ENCODE assay signal across 7 cellular contexts in genomic region chr1:182786223-182787001, GRCh38. TPM values are rescaled to one million over a fixed set of nuclear protein-coding genes. Genes with fewer than 3 reads are reported as not detected.
A peak's percentile ranks its signal among the peaks of the same experiment; 100 is the strongest.
DNase-seq lines count a peak whose midpoint lies in the region; ATAC-seq, FAIRE-seq and TF ChIP-seq lines count a peak whose summit lies in the region.

No MANE protein-coding gene starts in this region.

- intact Hi-C loops in HepG2 (cut with micrococcal nuclease; ENCODE audit: unreplicated experiment): no loop called here

- TF ChIP-seq CTCF in GM12864 (IDR thresholded peaks at IDR 0.05; ENCODE audit: low read depth, low read length, missing control alignments) (peak; percentile 79), HepG2 (CRISPR knock-in tag; IDR thresholded peaks at IDR 0.05) (peak; percentile 57)

- WGBS in HepG2 (ENCODE audit: low lambda C conversion rate): 31% methylated on average over 6 of the region's 6 CpGs

- no peak for TF ChIP-seq POLR2A in HepG2 (IDR thresholded peaks at IDR 0.05; ENCODE audit: insufficient read depth in 1 of 2, low read depth in 2 of 2, low read length in 2 of 2)

- ATAC-seq in HepG2: peak; percentile 43; the same call in 1 of the 3 replicates
- no peak for ATAC-seq in HG02852 (IDR thresholded peaks at IDR 0.05; ENCODE audit: unreplicated experiment)

- no peak for TF ChIP-seq RAD21 in HepG2 (CRISPR knock-in tag; IDR thresholded peaks at IDR 0.05)

- peak; percentile 18 for FAIRE-seq in HepG2 (lab: Jason Lieb, UNC)

- peaks cover 8 to 32% of the 10 kb centered on the region in 2 experiments for H3K27me3 ChIP-seq in HepG2 (ENCODE audit: control insufficient read depth in 1 of 2, insufficient read depth in 2 of 2, low read length in 2 of 2)

- in situ Hi-C loops in HepG2 (cut with HindIII; ENCODE audit: extremely low pct_ligation_motif_present, low pct_unique_long_range_greater_than_20kb): loop anchor here (5.0 to 25.0 kb wide), 3 partner anchors 184 to 699 kb away; partner anchors contain the start of gene RGS16

- BruUV-seq in HepG2 (replicated peaks; lab: Mats Ljungman, UMichigan): no TSS peak

- H3K79me2 ChIP-seq in HepG2 (ENCODE audit: insufficient read depth, low read length): no peaks in the 10 kb centered on the region

- no peaks in the 10 kb centered on the region for H3K36me3 ChIP-seq in HepG2 (replicated peaks in 1 of 2; ENCODE audit: control insufficient read depth in 1 of 2, insufficient read depth in 2 of 2, low read length in 2 of 2)

- CTCF ChIA-PET in HepG2 (lab: Yijun Ruan, JAX; ENCODE audit: low intra/inter-chr PET ratio, low total read pairs): interaction anchor here (1.2 to 2.2 kb wide), 2 partner anchors 185 to 702 kb away, joined by 3 to 6 read pairs; no protein-coding TSS in a partner anchor

- no peaks in the 10 kb centered on the region for H3K9me3 ChIP-seq in HepG2 (ENCODE audit: low read length)

- POLR2A ChIA-PET in HepG2 (lab: Yijun Ruan, JAX): no interaction called here

- TF ChIP-seq EP300 in HepG2 (IDR thresholded peaks at IDR 0.05; ENCODE audit: low read depth in 2 of 2, low read length in 2 of 2) (no peak), HepG2 (CRISPR knock-in tag; IDR thresholded peaks at IDR 0.05; ENCODE audit: borderline replicate concordance) (no peak)

- peaks cover 13% of the 10 kb centered on the region for H3K4me1 ChIP-seq in HepG2 (ENCODE audit: insufficient read depth, low read length)

- no peak overlapping the region for H3K27ac ChIP-seq in HepG2 (ENCODE audit: extremely low read length, insufficient read depth, low read length)

- H3K4me3 ChIP-seq in GM12864 (ENCODE audit: low read depth, low read length) (no peak overlapping the region), HepG2 (replicated peaks in 1 of 3; ENCODE audit: insufficient read depth in 1 of 3, low read depth in 2 of 3, low read length in 3 of 3) (no peak overlapping the region)

- no peak overlapping the region for H3K9ac ChIP-seq in HepG2 (ENCODE audit: insufficient read depth, low read depth, low read length)

- H3K4me2 ChIP-seq in HepG2 (ENCODE audit: low read depth, low read length): no peak overlapping the region

- DNase-seq in GM12864 (ENCODE audit: low read depth) (no peak), NCI-H146 treated with DMSO at 0.1 percent for 48 hours (lab: John Stamatoyannopoulos, UW; ENCODE audit: unreplicated experiment) (peak; percentile 23), T-helper 9 cell (peak; percentile 8), cerebellum (ENCODE audit: low spot score) (peak; percentile 56), HepG2 (ENCODE audit: low spot score) (peak; percentile 34)
- DNase-seq in stimulated activated CD8-positive, alpha-beta memory T cell treated with anti-CD3 and anti-CD28 coated beads, Interleukin-4, amount 100 ng/mL, for 48 hours: peak; percentile 61

- no peaks in the 10 kb centered on the region for H4K20me1 ChIP-seq in HepG2 (ENCODE audit: insufficient read depth, low read length)

- H2AFZ ChIP-seq in HepG2 (ENCODE audit: low read length): no peak overlapping the region

TF ChIP-seq in HepG2, 621 proteins besides CTCF, POLR2A, EP300 and RAD21:
- TF ChIP-seq ATF7 (IDR thresholded peaks at IDR 0.05): peak; percentile 35; the same call in 1 of the 2 replicates
- no peak for TF ChIP-seq ATF7 (CRISPR knock-in tag; IDR thresholded peaks at IDR 0.05)
- peak; percentile 40; the same call in 1 of the 2 replicates for TF ChIP-seq STAG1 (CRISPR knock-in tag; IDR thresholded peaks at IDR 0.05)
- peak; percentile 41; the same call in 1 of the 2 replicates for TF ChIP-seq SMC3 (IDR thresholded peaks at IDR 0.05; ENCODE audit: low read length)
- TF ChIP-seq, protein P1, sequence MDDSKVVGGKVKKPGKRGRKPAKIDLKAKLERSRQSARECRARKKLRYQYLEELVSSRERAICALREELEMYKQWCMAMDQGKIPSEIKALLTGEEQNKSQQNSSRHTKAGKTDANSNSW (CRISPR knock-in tag; IDR thresholded peaks at IDR 0.05; ENCODE audit: borderline replicate concordance): no peak

RNA-seq across cellular contexts. Expression of gene NPL, which starts 3.2 kb away (rescaled TPM):
- total RNA-seq in cerebellum (5.1 TPM), HepG2 (2016; rRNA removed; fragmentation: Illumina TruSeq; extraction: Trizol) (0.04 TPM in 1 of 2 replicates, not detected in the other)
- not detected in 2 replicates for total RNA-seq in HepG2 (2016; cell fraction: cytosol; rRNA removed; fragmentation: Illumina TruSeq; extraction: Trizol; ENCODE audit: low read depth)
- 0.07 and 0.15 TPM in 2 replicates for total RNA-seq in HepG2 (2016; cell fraction: insoluble cytoplasmic fraction; rRNA removed; fragmentation: Illumina TruSeq; extraction: Trizol)
- not detected in 2 replicates for total RNA-seq in HepG2 (2016; cell fraction: membrane; rRNA removed; fragmentation: Illumina TruSeq; extraction: Trizol)
- not detected in 2 replicates for total RNA-seq in HepG2 (2016; cell fraction: nucleus; rRNA removed; fragmentation: Illumina TruSeq; extraction: Trizol)
- polyA plus RNA-seq in HepG2 (2011; rRNA removed): 0.03 and 0.07 TPM in 2 replicates
- polyA plus RNA-seq in HepG2 (2011; cell fraction: cytosol; rRNA removed): not detected in 2 replicates
- polyA plus RNA-seq in HepG2 (2011; cell fraction: nucleus; rRNA removed): not detected in 2 replicates
- polyA plus RNA-seq in HepG2 (2012): 0.05 TPM in 1 of 2 replicates, not detected in the other
- polyA plus RNA-seq in HepG2 (2016; cell fraction: cytosol; fragmentation: Illumina TruSeq; extraction: Trizol; ENCODE audit: low read depth): not detected in 2 replicates
- polyA plus RNA-seq in HepG2 (2016; cell fraction: insoluble cytoplasmic fraction; fragmentation: Illumina TruSeq; extraction: Trizol; ENCODE audit: low read depth): 0.11 and 0.19 TPM in 2 replicates
- not detected in 2 replicates for polyA plus RNA-seq in HepG2 (2016; cell fraction: membrane; fragmentation: Illumina TruSeq; extraction: Trizol; ENCODE audit: low read depth)
- polyA plus RNA-seq in HepG2 (2016; cell fraction: nucleus; fragmentation: Illumina TruSeq; extraction: Trizol; ENCODE audit: insufficient read depth, low read depth): not detected in 2 replicates
- polyA minus RNA-seq in HepG2 (2011; rRNA and poly(A)+ RNA removed; ENCODE audit: low replicate concordance): 4.7 TPM in 1 of 2 replicates, not detected in the other
- not detected in 2 replicates for polyA minus RNA-seq in HepG2 (2011; cell fraction: cytosol; rRNA and poly(A)+ RNA removed)
- polyA minus RNA-seq in HepG2 (2011; cell fraction: nucleus; rRNA and poly(A)+ RNA removed): not detected in 2 replicates

RNA-seq across cellular contexts. Expression of gene DHX9, which starts 52.7 kb away (rescaled TPM):
- 211 TPM for total RNA-seq in cerebellum
- total RNA-seq in HepG2 (2016; rRNA removed; fragmentation: Illumina TruSeq; extraction: Trizol): 211 and 292 TPM in 2 replicates
- total RNA-seq in HepG2 (2016; cell fraction: cytosol; rRNA removed; fragmentation: Illumina TruSeq; extraction: Trizol; ENCODE audit: low read depth): 16.1 and 20.6 TPM in 2 replicates
- total RNA-seq in HepG2 (2016; cell fraction: insoluble cytoplasmic fraction; rRNA removed; fragmentation: Illumina TruSeq; extraction: Trizol): 213 and 291 TPM in 2 replicates
- 42.1 and 50.4 TPM in 2 replicates for total RNA-seq in HepG2 (2016; cell fraction: membrane; rRNA removed; fragmentation: Illumina TruSeq; extraction: Trizol)
- 202 and 214 TPM in 2 replicates for total RNA-seq in HepG2 (2016; cell fraction: nucleus; rRNA removed; fragmentation: Illumina TruSeq; extraction: Trizol)
- polyA plus RNA-seq in HepG2 (2011; rRNA removed): 73.0 and 84.8 TPM in 2 replicates
- polyA plus RNA-seq in HepG2 (2011; cell fraction: cytosol; rRNA removed): 58.2 and 75.5 TPM in 2 replicates
- polyA plus RNA-seq in HepG2 (2011; cell fraction: nucleus; rRNA removed): 60.1 and 67.7 TPM in 2 replicates
- polyA plus RNA-seq in HepG2 (2012): 68.2 and 72.8 TPM in 2 replicates
- polyA plus RNA-seq in HepG2 (2016; cell fraction: cytosol; fragmentation: Illumina TruSeq; extraction: Trizol; ENCODE audit: low read depth): 10.6 and 12.5 TPM in 2 replicates
- 227 and 240 TPM in 2 replicates for polyA plus RNA-seq in HepG2 (2016; cell fraction: insoluble cytoplasmic fraction; fragmentation: Illumina TruSeq; extraction: Trizol; ENCODE audit: low read depth)
- polyA plus RNA-seq in HepG2 (2016; cell fraction: membrane; fragmentation: Illumina TruSeq; extraction: Trizol; ENCODE audit: low read depth): 25.1 and 29.4 TPM in 2 replicates
- polyA plus RNA-seq in HepG2 (2016; cell fraction: nucleus; fragmentation: Illumina TruSeq; extraction: Trizol; ENCODE audit: insufficient read depth, low read depth): 148 and 178 TPM in 2 replicates
- polyA minus RNA-seq in HepG2 (2011; rRNA and poly(A)+ RNA removed; ENCODE audit: low replicate concordance): 84.1 and 281 TPM in 2 replicates
- 66.0 and 78.2 TPM in 2 replicates for polyA minus RNA-seq in HepG2 (2011; cell fraction: cytosol; rRNA and poly(A)+ RNA removed)
- 231 and 260 TPM in 2 replicates for polyA minus RNA-seq in HepG2 (2011; cell fraction: nucleus; rRNA and poly(A)+ RNA removed)
